In the genomic region with DNA sequence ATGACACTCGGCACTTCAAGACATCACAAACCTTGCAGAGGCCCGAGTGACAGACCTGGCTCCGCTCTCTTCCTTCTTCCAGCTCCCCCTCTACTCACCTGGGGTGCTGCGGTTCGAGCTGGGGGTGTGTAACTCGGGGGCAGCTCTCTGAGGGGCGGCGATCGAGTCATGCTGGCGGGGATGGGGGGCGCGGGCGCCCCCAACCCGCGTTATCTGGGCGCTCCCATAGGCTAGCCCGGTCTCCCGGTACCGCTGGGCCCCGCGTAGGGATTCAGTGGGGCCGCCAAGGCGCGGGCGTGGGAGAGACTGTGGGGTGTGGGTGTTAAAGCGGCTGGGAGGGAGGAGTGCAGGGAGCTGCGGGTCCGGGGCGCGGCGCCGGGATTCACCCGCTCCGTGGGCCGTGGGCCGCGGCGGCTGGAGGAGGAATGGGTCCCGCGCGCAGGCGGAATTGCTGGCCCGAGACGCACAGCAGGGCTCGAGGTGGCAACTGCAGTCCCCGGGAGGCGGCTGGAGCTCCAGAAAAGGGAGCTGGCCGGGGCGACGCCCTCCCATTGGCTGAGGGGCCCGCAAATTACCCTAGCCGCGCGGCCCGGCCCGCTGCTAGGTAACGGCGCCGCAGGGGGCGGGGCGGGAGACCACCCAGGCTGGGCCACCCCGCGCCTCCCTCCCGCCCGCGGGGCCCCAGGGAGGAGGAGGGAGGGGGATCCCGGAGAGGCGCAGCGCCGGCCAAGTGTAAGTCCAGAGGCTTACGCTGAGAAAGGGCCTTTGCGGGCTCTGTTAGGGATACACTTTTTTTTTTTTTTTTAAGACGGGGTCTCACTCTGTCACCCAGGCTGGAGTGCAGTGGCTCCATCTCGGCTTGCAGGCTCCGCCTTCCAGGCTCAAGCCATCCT, we compare ENCODE assay signal across 1 cellular context.
A peak's percentile ranks its signal among the peaks of the same experiment; 100 is the strongest.
TF ChIP-seq lines count a peak whose summit lies in the region.

A gene with protein sequence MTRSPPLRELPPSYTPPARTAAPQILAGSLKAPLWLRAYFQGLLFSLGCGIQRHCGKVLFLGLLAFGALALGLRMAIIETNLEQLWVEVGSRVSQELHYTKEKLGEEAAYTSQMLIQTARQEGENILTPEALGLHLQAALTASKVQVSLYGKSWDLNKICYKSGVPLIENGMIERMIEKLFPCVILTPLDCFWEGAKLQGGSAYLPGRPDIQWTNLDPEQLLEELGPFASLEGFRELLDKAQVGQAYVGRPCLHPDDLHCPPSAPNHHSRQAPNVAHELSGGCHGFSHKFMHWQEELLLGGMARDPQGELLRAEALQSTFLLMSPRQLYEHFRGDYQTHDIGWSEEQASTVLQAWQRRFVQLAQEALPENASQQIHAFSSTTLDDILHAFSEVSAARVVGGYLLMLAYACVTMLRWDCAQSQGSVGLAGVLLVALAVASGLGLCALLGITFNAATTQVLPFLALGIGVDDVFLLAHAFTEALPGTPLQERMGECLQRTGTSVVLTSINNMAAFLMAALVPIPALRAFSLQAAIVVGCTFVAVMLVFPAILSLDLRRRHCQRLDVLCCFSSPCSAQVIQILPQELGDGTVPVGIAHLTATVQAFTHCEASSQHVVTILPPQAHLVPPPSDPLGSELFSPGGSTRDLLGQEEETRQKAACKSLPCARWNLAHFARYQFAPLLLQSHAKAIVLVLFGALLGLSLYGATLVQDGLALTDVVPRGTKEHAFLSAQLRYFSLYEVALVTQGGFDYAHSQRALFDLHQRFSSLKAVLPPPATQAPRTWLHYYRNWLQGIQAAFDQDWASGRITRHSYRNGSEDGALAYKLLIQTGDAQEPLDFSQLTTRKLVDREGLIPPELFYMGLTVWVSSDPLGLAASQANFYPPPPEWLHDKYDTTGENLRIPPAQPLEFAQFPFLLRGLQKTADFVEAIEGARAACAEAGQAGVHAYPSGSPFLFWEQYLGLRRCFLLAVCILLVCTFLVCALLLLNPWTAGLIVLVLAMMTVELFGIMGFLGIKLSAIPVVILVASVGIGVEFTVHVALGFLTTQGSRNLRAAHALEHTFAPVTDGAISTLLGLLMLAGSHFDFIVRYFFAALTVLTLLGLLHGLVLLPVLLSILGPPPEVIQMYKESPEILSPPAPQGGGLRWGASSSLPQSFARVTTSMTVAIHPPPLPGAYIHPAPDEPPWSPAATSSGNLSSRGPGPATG (minus strand): TSS at position 491 of the 893 bp plus-strand sequence. CDS start 321 bp downstream, at position 170.

TF ChIP-seq in HepG2, 621 proteins besides CTCF, POLR2A, EP300 and RAD21 (continued from another document and continues in another):
- TF ChIP-seq, protein P1, sequence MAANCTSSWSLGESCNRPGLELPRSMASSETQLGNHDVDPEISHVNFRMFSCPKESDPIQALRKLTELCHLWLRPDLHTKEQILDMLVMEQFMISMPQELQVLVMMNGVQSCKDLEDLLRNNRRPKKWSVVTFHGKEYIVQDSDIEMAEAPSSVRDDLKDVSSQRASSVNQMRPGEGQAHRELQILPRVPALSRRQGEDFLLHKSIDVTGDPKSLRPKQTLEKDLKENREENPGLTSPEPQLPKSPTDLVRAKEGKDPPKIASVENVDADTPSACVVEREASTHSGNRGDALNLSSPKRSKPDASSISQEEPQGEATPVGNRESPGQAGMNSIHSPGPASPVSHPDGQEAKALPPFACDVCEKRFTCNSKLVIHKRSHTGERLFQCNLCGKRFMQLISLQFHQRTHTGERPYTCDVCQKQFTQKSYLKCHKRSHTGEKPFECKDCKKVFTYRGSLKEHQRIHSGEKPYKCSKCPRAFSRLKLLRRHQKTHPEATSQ (CRISPR knock-in tag; IDR thresholded peaks at IDR 0.05; ENCODE audit: borderline replicate concordance): no peak
- TF ChIP-seq ZFP90 (CRISPR knock-in tag; IDR thresholded peaks at IDR 0.05; ENCODE audit: borderline replicate concordance) (0 out of 2 replicates have a peak, but pooled peaks have one; percentile 46), TSC22D2 (CRISPR knock-in tag; IDR thresholded peaks at IDR 0.05; ENCODE audit: borderline replicate concordance) (no peak), FOSL1 (CRISPR knock-in tag; IDR thresholded peaks at IDR 0.05; ENCODE audit: borderline replicate concordance) (no peak), ZNF891 (CRISPR knock-in tag; IDR thresholded peaks at IDR 0.05) (no peak), MAZ (IDR thresholded peaks at IDR 0.05; ENCODE audit: borderline replicate concordance, low read depth, low read length) (peak; percentile 81; the same call in 1 of the 2 replicates), MAZ (CRISPR knock-in tag; IDR thresholded peaks at IDR 0.05; ENCODE audit: low read depth) (peak; percentile 55; the same call in 1 of the 2 replicates), HES4 (CRISPR knock-in tag; IDR thresholded peaks at IDR 0.05; ENCODE audit: borderline replicate concordance) (no peak), LCORL (IDR thresholded peaks at IDR 0.05) (no peak), LCORL (CRISPR knock-in tag; IDR thresholded peaks at IDR 0.05) (0 out of 2 replicates have a peak, but pooled peaks have one; percentile 46), ZNF749 (CRISPR knock-in tag; IDR thresholded peaks at IDR 0.05; ENCODE audit: borderline replicate concordance) (no peak), CREB1 (IDR thresholded peaks at IDR 0.05) (no peak), CREB1 (CRISPR knock-in tag; IDR thresholded peaks at IDR 0.05) (0 out of 2 replicates have a peak, but pooled peaks have one; percentile 23), ZNF329 (CRISPR knock-in tag; IDR thresholded peaks at IDR 0.05; ENCODE audit: low read depth) (no peak), HNRNPLL (IDR thresholded peaks at IDR 0.05; ENCODE audit: low read depth, low read length, poor library complexity, severe bottlenecking) (peak; percentile 39), AGO2 (optimal IDR thresholded peaks at IDR 0.05; ENCODE audit: low read depth, low read length) (peak; percentile 38), SSRP1 (CRISPR knock-in tag; IDR thresholded peaks at IDR 0.05) (no peak), BORCS8-MEF2B (CRISPR knock-in tag; IDR thresholded peaks at IDR 0.05) (no peak), ZNF501 (CRISPR knock-in tag; IDR thresholded peaks at IDR 0.05) (peak; percentile 48), SAP130 (CRISPR knock-in tag; IDR thresholded peaks at IDR 0.05; ENCODE audit: low read depth) (peak; percentile 67), TMF1 (CRISPR knock-in tag; IDR thresholded peaks at IDR 0.05; ENCODE audit: low read depth) (no peak), ZNF788 (CRISPR knock-in tag; IDR thresholded peaks at IDR 0.05; ENCODE audit: borderline replicate concordance) (no peak), ZMYM4 (CRISPR knock-in tag; IDR thresholded peaks at IDR 0.05) (peak; percentile 31; the same call in 1 of the 2 replicates), NFYC (CRISPR knock-in tag; IDR thresholded peaks at IDR 0.05) (peak; percentile 59), ZNF616 (CRISPR knock-in tag; IDR thresholded peaks at IDR 0.05; ENCODE audit: low read depth) (no peak), ZNF777 (CRISPR knock-in tag; IDR thresholded peaks at IDR 0.05) (no peak), HIVEP1 (CRISPR knock-in tag; IDR thresholded peaks at IDR 0.05) (no peak), SNAPC2 (CRISPR knock-in tag; IDR thresholded peaks at IDR 0.05) (no peak), ZIK1 (CRISPR knock-in tag; IDR thresholded peaks at IDR 0.05; ENCODE audit: borderline replicate concordance, low read depth) (no peak)
- TF ChIP-seq, protein P2, sequence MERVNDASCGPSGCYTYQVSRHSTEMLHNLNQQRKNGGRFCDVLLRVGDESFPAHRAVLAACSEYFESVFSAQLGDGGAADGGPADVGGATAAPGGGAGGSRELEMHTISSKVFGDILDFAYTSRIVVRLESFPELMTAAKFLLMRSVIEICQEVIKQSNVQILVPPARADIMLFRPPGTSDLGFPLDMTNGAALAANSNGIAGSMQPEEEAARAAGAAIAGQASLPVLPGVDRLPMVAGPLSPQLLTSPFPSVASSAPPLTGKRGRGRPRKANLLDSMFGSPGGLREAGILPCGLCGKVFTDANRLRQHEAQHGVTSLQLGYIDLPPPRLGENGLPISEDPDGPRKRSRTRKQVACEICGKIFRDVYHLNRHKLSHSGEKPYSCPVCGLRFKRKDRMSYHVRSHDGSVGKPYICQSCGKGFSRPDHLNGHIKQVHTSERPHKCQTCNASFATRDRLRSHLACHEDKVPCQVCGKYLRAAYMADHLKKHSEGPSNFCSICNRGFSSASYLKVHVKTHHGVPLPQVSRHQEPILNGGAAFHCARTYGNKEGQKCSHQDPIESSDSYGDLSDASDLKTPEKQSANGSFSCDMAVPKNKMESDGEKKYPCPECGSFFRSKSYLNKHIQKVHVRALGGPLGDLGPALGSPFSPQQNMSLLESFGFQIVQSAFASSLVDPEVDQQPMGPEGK (CRISPR knock-in tag; IDR thresholded peaks at IDR 0.05): 0 out of 2 replicates have a peak, but pooled peaks have one; percentile 26
- TF ChIP-seq, protein P3, sequence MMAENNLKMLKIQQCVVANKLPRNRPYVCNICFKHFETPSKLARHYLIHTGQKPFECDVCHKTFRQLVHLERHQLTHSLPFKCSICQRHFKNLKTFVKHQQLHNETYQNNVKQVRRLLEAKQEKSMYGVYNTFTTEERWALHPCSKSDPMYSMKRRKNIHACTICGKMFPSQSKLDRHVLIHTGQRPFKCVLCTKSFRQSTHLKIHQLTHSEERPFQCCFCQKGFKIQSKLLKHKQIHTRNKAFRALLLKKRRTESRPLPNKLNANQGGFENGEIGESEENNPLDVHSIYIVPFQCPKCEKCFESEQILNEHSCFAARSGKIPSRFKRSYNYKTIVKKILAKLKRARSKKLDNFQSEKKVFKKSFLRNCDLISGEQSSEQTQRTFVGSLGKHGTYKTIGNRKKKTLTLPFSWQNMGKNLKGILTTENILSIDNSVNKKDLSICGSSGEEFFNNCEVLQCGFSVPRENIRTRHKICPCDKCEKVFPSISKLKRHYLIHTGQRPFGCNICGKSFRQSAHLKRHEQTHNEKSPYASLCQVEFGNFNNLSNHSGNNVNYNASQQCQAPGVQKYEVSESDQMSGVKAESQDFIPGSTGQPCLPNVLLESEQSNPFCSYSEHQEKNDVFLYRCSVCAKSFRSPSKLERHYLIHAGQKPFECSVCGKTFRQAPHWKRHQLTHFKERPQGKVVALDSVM (CRISPR knock-in tag; IDR thresholded peaks at IDR 0.05): 0 out of 2 replicates have a peak, but pooled peaks have one; percentile 28
- TF ChIP-seq, protein P4, sequence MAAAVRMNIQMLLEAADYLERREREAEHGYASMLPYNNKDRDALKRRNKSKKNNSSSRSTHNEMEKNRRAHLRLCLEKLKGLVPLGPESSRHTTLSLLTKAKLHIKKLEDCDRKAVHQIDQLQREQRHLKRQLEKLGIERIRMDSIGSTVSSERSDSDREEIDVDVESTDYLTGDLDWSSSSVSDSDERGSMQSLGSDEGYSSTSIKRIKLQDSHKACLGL (CRISPR knock-in tag; IDR thresholded peaks at IDR 0.05): 0 out of 2 replicates have a peak, but pooled peaks have one; percentile 16
- TF ChIP-seq, protein P5, sequence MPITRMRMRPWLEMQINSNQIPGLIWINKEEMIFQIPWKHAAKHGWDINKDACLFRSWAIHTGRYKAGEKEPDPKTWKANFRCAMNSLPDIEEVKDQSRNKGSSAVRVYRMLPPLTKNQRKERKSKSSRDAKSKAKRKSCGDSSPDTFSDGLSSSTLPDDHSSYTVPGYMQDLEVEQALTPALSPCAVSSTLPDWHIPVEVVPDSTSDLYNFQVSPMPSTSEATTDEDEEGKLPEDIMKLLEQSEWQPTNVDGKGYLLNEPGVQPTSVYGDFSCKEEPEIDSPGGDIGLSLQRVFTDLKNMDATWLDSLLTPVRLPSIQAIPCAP (CRISPR knock-in tag; IDR thresholded peaks at IDR 0.05; ENCODE audit: low read depth): no peak
- TF ChIP-seq, protein P6, sequence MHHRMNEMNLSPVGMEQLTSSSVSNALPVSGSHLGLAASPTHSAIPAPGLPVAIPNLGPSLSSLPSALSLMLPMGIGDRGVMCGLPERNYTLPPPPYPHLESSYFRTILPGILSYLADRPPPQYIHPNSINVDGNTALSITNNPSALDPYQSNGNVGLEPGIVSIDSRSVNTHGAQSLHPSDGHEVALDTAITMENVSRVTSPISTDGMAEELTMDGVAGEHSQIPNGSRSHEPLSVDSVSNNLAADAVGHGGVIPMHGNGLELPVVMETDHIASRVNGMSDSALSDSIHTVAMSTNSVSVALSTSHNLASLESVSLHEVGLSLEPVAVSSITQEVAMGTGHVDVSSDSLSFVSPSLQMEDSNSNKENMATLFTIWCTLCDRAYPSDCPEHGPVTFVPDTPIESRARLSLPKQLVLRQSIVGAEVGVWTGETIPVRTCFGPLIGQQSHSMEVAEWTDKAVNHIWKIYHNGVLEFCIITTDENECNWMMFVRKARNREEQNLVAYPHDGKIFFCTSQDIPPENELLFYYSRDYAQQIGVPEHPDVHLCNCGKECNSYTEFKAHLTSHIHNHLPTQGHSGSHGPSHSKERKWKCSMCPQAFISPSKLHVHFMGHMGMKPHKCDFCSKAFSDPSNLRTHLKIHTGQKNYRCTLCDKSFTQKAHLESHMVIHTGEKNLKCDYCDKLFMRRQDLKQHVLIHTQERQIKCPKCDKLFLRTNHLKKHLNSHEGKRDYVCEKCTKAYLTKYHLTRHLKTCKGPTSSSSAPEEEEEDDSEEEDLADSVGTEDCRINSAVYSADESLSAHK (CRISPR knock-in tag; IDR thresholded peaks at IDR 0.05; ENCODE audit: borderline replicate concordance): no peak
- TF ChIP-seq, protein P7, sequence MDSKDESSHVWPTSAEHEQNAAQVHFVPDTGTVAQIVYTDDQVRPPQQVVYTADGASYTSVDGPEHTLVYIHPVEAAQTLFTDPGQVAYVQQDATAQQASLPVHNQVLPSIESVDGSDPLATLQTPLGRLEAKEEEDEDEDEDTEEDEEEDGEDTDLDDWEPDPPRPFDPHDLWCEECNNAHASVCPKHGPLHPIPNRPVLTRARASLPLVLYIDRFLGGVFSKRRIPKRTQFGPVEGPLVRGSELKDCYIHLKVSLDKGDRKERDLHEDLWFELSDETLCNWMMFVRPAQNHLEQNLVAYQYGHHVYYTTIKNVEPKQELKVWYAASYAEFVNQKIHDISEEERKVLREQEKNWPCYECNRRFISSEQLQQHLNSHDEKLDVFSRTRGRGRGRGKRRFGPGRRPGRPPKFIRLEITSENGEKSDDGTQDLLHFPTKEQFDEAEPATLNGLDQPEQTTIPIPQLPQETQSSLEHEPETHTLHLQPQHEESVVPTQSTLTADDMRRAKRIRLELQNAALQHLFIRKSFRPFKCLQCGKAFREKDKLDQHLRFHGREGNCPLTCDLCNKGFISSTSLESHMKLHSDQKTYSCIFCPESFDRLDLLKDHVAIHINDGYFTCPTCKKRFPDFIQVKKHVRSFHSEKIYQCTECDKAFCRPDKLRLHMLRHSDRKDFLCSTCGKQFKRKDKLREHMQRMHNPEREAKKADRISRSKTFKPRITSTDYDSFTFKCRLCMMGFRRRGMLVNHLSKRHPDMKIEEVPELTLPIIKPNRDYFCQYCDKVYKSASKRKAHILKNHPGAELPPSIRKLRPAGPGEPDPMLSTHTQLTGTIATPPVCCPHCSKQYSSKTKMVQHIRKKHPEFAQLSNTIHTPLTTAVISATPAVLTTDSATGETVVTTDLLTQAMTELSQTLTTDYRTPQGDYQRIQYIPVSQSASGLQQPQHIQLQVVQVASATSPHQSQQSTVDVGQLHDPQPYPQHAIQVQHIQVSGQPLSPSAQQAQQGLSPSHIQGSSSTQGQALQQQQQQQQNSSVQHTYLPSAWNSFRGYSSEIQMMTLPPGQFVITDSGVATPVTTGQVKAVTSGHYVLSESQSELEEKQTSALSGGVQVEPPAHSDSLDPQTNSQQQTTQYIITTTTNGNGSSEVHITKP (CRISPR knock-in tag; IDR thresholded peaks at IDR 0.05; ENCODE audit: low read depth): no peak
- TF ChIP-seq, protein P8, sequence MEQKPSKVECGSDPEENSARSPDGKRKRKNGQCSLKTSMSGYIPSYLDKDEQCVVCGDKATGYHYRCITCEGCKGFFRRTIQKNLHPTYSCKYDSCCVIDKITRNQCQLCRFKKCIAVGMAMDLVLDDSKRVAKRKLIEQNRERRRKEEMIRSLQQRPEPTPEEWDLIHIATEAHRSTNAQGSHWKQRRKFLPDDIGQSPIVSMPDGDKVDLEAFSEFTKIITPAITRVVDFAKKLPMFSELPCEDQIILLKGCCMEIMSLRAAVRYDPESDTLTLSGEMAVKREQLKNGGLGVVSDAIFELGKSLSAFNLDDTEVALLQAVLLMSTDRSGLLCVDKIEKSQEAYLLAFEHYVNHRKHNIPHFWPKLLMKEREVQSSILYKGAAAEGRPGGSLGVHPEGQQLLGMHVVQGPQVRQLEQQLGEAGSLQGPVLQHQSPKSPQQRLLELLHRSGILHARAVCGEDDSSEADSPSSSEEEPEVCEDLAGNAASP (CRISPR knock-in tag; IDR thresholded peaks at IDR 0.05; ENCODE audit: borderline replicate concordance): 0 out of 2 replicates have a peak, but pooled peaks have one; percentile 18
